ENCODE assay signal across 8 cellular contexts in the genomic region with DNA sequence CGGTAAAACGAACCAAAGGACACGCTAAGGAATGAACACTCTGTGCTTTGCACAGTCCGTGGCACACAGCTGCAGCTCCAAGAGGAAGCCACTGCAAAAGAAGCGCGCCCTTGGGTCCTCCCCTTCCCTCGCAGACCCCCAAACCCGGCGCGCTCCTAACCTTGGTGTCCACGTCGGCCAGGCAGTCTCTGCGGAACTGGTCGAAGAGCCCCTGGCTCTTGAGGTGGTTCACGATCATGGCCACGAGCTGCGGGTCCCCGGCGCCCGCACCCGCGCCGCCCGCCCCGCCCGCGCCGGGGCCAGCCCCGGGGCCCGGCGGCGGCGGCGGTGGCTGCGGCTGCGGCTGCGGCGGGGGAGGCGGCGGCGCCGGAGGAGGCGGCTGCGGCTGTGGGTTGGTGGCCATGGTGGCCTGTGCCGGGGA. TPM values are rescaled to one million over a fixed set of nuclear protein-coding genes. Genes with fewer than 3 reads are reported as not detected.
DNase-seq lines count a peak whose midpoint lies in the region; ATAC-seq and TF ChIP-seq lines count a peak whose summit lies in the region.

No MANE protein-coding gene starts in this region.

- no peaks in the 10 kb centered on the region for H3K27me3 Mint-ChIP-seq in IgD-negative memory B cell

- H3K9me3 ChIP-seq in hepatocyte (ENCODE audit: low read depth) = no peaks in the 10 kb centered on the region
- H3K9me3 ChIP-seq in smooth muscle cell (replicated peaks; ENCODE audit: low read depth) = no peaks in the 10 kb centered on the region

- H3K4me3 ChIP-seq in hepatocyte (peak overlapping the region; percentile 92), smooth muscle cell (peak overlapping the region; percentile 92)

- DNase-seq in EH (ENCODE audit: low read depth) (peak; percentile 20), activated gamma-delta T cell (lab: John Stamatoyannopoulos, UW) (peak; percentile 45), hepatocyte (ENCODE audit: low spot score) (no peak), smooth muscle cell (lab: John Stamatoyannopoulos, UW; ENCODE audit: unreplicated experiment) (no peak), NCI-H1694 (lab: John Stamatoyannopoulos, UW) (no peak), occipital lobe (lab: John Stamatoyannopoulos, UW) (no peak)

- H3K36me3 ChIP-seq in hepatocyte (replicated peaks; ENCODE audit: insufficient read depth, low read depth) (no peaks in the 10 kb centered on the region), smooth muscle cell (ENCODE audit: low read depth) (no peaks in the 10 kb centered on the region)

- no peaks in the 10 kb centered on the region for H3K9me3 Mint-ChIP-seq in IgD-negative memory B cell

- peak; percentile 50 for ATAC-seq in GM21447 (IDR thresholded peaks at IDR 0.05; ENCODE audit: unreplicated experiment)

- H3K4me3 Mint-ChIP-seq in IgD-negative memory B cell = peak overlapping the region; percentile 96 to 97 (median 97)

- peaks cover 21% of the 10 kb centered on the region for H4K20me1 ChIP-seq in hepatocyte (ENCODE audit: insufficient read depth, poor library complexity, severe bottlenecking)
- peaks cover 27% of the 10 kb centered on the region for H4K20me1 ChIP-seq in smooth muscle cell (ENCODE audit: low read depth)

- no peaks in the 10 kb centered on the region for H3K36me3 Mint-ChIP-seq in IgD-negative memory B cell

- no peaks in the 10 kb centered on the region for H3K27me3 ChIP-seq in hepatocyte
- H3K27me3 ChIP-seq in smooth muscle cell (ENCODE audit: low read depth) = no peaks in the 10 kb centered on the region

- TF ChIP-seq CTCF in hepatocyte (IDR thresholded peaks at IDR 0.05; ENCODE audit: poor library complexity) (no peak), smooth muscle cell (IDR thresholded peaks at IDR 0.05; ENCODE audit: borderline replicate concordance, insufficient read depth, poor library complexity, severe bottlenecking) (no peak)

- H2AFZ ChIP-seq in hepatocyte (peak overlapping the region; percentile 91), smooth muscle cell (ENCODE audit: low read depth) (peak overlapping the region; percentile 99)

- H3K79me2 ChIP-seq in hepatocyte (peaks cover 49% of the 10 kb centered on the region), smooth muscle cell (ENCODE audit: low read depth) (peaks cover 51% of the 10 kb centered on the region)

- H3K27ac Mint-ChIP-seq in IgD-negative memory B cell = peak overlapping the region; percentile 95 to 99 (median 98)

- H3K4me1 ChIP-seq in hepatocyte (ENCODE audit: insufficient read depth) = peaks cover 9% of the 10 kb centered on the region
- H3K4me1 ChIP-seq in smooth muscle cell (ENCODE audit: low read depth) = peaks cover 5% of the 10 kb centered on the region

- WGBS in hepatocyte (ENCODE audit: low lambda C conversion rate, missing lambda C conversion rate) = under 1% methylated on average over 35 of the region's 45 CpGs
- 2% methylated on average over 22 of the region's 45 CpGs for WGBS in smooth muscle cell (ENCODE audit: low lambda C conversion rate)

- peaks cover 42 to 48% (median 42%) of the 10 kb centered on the region in 3 donors for H3K4me1 Mint-ChIP-seq in IgD-negative memory B cell

- no peaks in the 10 kb centered on the region for H3F3A ChIP-seq in smooth muscle cell (ENCODE audit: low read depth)

- H3K27ac ChIP-seq in hepatocyte = peak overlapping the region; percentile 95
- peak overlapping the region; percentile 82 for H3K27ac ChIP-seq in smooth muscle cell (ENCODE audit: low read depth)

- H3K4me2 ChIP-seq in hepatocyte (peak overlapping the region; percentile 94), smooth muscle cell (peak overlapping the region; percentile 97)

- no peaks in the 10 kb centered on the region for H3K9me2 ChIP-seq in hepatocyte (replicated peaks; ENCODE audit: insufficient read depth)

- peak overlapping the region; percentile 88 for H3K9ac ChIP-seq in smooth muscle cell (ENCODE audit: low read depth)

RNA-seq across cellular contexts. Expression of a gene that starts 0.3 kb away (rescaled TPM):
- polyA plus RNA-seq in IgD-negative memory B cell (6.5 TPM), hepatocyte (11.9 and 14.7 TPM in 2 replicates), smooth muscle cell (9.8 and 16.0 TPM in 2 replicates)
- total RNA-seq in hepatocyte (29.1 and 29.5 TPM in 2 replicates), smooth muscle cell (30.9 and 41.0 TPM in 2 replicates), occipital lobe (54.3 TPM)

Comparison
In these comparisons a context has a peak if more than half of its experiments do, and no peak if none do; other contexts are left out.
1. DNase-seq: peak in EH (single experiment) and activated gamma-delta T cell (single experiment); none in hepatocyte (single experiment), smooth muscle cell (single experiment), NCI-H1694 (single experiment) and occipital lobe (single experiment).